In the genomic region with DNA sequence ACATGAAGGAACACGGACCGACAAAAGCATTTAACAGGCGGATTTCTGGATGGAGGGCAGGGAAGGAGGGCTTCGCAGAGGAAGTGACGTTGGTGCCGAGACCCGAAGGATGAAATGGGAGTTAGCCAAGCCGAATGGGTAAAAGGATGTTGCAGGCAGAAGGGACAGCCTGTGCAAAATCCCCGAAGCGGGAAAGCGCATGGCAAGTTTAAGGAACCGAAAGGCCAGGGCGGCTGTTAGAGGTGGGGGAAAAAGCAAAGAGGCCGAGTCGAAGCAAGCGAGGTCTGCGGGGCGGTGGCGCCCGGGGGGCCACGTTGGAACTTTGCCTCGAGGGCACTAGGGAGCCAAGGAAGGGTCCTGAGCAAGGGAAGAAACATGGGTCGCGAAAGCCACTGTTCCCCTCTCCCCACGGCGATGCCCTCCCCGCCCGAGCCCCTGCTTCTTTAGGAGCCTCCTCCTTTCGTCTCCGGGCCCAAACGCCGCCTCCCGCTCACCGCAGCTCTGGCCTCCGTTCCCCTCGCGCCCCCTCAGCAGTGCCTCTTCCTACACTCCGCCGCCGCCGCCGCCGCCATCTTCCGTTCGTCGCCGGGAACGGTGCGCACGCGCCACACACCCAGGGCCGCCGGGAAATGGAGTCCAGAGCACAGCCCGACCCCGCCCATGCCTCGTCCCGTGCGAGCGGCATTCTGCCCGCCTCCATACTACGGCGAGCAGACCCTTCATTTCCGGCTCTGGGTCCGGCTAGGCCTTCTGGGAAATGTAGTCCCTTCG, we compare ENCODE assay signal across 8 cellular contexts. TPM values are rescaled to one million over a fixed set of nuclear protein-coding genes. Genes with fewer than 3 reads are reported as not detected.
A peak's percentile ranks its signal among the peaks of the same experiment; 100 is the strongest.
DNase-seq lines count a peak whose midpoint lies in the region; ATAC-seq and TF ChIP-seq lines count a peak whose summit lies in the region.

SYMPK (minus strand) TSS at position 584 of the 771 bp plus-strand sequence. CDS start 8,652 bp downstream, outside the sequence.

- peak within 1 kb of the TSS; percentile 73 for H3K4me3 ChIP-seq in RWPE2 (ENCODE audit: severe bottlenecking)
- H3K4me3 ChIP-seq in fibroblast of lung (replicated peaks in 1 of 4; ENCODE audit: control extremely low read depth in 1 of 4, insufficient read depth in 1 of 4, low read depth in 3 of 4, low read length in 4 of 4): peak within 1 kb of the TSS; percentile 81 to 97 (median 92)

- peaks cover 23% of the 10 kb centered on the region for H3K4me1 Mint-ChIP-seq in activated T-helper 2 cell treated with anti-CD3 and anti-CD28 coated beads, Interferon-gamma antibody, Interleukin-2, Interleukin-4, amounts not matched to agents 10 μg/mL and 5 μg/mL and 100 μg/mL, durations not matched to agents 14 hours and 24 hours and 36 hours (ENCODE audit: low read depth)
- H3K4me1 Mint-ChIP-seq in naive thymus-derived CD8-positive, alpha-beta T cell: peaks cover 17 to 43% (median 38%) of the 10 kb centered on the region in 4 donors

- POLR2A ChIA-PET in naive thymus-derived CD8-positive, alpha-beta T cell (lab: Charles Lee): interaction anchor here (0.7 to 2.9 kb wide), 8 partner anchors 13 to 394 kb away, joined by 3 to 33 read pairs (median 6); partner anchors contain the start of genes IRF2BP1, MYPOP and SIX5

- H3K4me2 ChIP-seq in fibroblast of lung (ENCODE audit: extremely low read depth, insufficient read depth, low read length): peak within 1 kb of the TSS; percentile 94

- H3K36me3 ChIP-seq in RWPE2 (ENCODE audit: low read depth) (peaks cover 32% of the 10 kb centered on the region), fibroblast of lung (ENCODE audit: control insufficient read depth, insufficient read depth, low read length) (peaks cover 7% of the 10 kb centered on the region)

- H3K36me3 Mint-ChIP-seq in activated T-helper 2 cell treated with anti-CD3 and anti-CD28 coated beads, Interferon-gamma antibody, Interleukin-2, Interleukin-4, amounts not matched to agents 10 μg/mL and 5 μg/mL and 100 μg/mL, durations not matched to agents 14 hours and 24 hours and 36 hours (ENCODE audit: low read depth): peaks cover 26% of the 10 kb centered on the region
- peaks cover 0 to 23% (median 5%) of the 10 kb centered on the region in 3 donors for H3K36me3 Mint-ChIP-seq in naive thymus-derived CD8-positive, alpha-beta T cell

- intact Hi-C loops in activated T-helper 2 cell treated with anti-CD3 and anti-CD28 coated beads, Interferon-gamma antibody, Interleukin-2, Interleukin-4, amounts not matched to agents 10 μg/mL and 5 μg/mL and 100 μg/mL, durations not matched to agents 14 hours and 24 hours and 36 hours (cut with micrococcal nuclease): loop anchor here (1.0 to 5.0 kb wide), 5 partner anchors 24 to 170 kb away; partner anchors contain the start of genes FBXO46, IRF2BP1, MEIOSIN and MYPOP

- H3K27me3 ChIP-seq in RWPE2 (ENCODE audit: insufficient read depth, poor library complexity, severe bottlenecking) (peaks cover 24% of the 10 kb centered on the region), fibroblast of lung (ENCODE audit: control insufficient read depth, insufficient read depth, low read length) (peaks cover 30% of the 10 kb centered on the region)

- no peaks in the 10 kb centered on the region for H3K9me3 Mint-ChIP-seq in activated T-helper 2 cell treated with anti-CD3 and anti-CD28 coated beads, Interferon-gamma antibody, Interleukin-2, Interleukin-4, amounts not matched to agents 10 μg/mL and 5 μg/mL and 100 μg/mL, durations not matched to agents 14 hours and 24 hours and 36 hours
- H3K9me3 Mint-ChIP-seq in naive thymus-derived CD8-positive, alpha-beta T cell: no peaks in the 10 kb centered on the region

- H3K9me3 ChIP-seq in RWPE2 (ENCODE audit: severe bottlenecking) (no peaks in the 10 kb centered on the region), fibroblast of lung (ENCODE audit: control insufficient read depth, insufficient read depth, low read depth, low read length) (no peaks in the 10 kb centered on the region)

- peak within 1 kb of the TSS; percentile 86 for H3K9ac ChIP-seq in fibroblast of lung (ENCODE audit: insufficient read depth, low read length)

- no peaks in the 10 kb centered on the region for H4K20me1 ChIP-seq in fibroblast of lung (ENCODE audit: control insufficient read depth, extremely low read depth, insufficient read depth, low read length)

- H2AFZ ChIP-seq in fibroblast of lung (ENCODE audit: low read length): peak within 1 kb of the TSS; percentile 80

- TF ChIP-seq CTCF in RWPE2 (IDR thresholded peaks at IDR 0.05; ENCODE audit: poor library complexity, severe bottlenecking) (no peak), fibroblast of lung (conservative IDR thresholded peaks at IDR 0.05 in 1 of 2, IDR thresholded peaks at IDR 0.05 in 1 of 2; ENCODE audit: low read depth in 1 of 2, low read length in 2 of 2) (no peak)

- H3K79me2 ChIP-seq in fibroblast of lung (ENCODE audit: control insufficient read depth, insufficient read depth, low read length): peaks cover 32% of the 10 kb centered on the region

- DNase-seq in Daoy (ENCODE audit: low read depth) (peak; percentile 100), GOT3 (lab: John Stamatoyannopoulos, UW) (peak; percentile 97), LoVo (ENCODE audit: low spot score) (peak; percentile 98), RWPE2 (ENCODE audit: low spot score) (peak; percentile 99), fibroblast of lung (ENCODE audit: low read depth in 2 of 2) (peak; percentile 97 to 98)
- peak; percentile 99 for DNase-seq in activated T-helper 2 cell treated with anti-CD3 and anti-CD28 coated beads, Interferon-gamma antibody, Interleukin-2, Interleukin-4, amounts not matched to agents 10 μg/mL and 5 μg/mL and 100 μg/mL, durations not matched to agents 14 hours and 24 hours and 36 hours (ENCODE audit: low spot score)
- peak; percentile 94 to 99 (median 98) for DNase-seq in naive thymus-derived CD8-positive, alpha-beta T cell
- DNase-seq in stimulated activated naive CD4-positive, alpha-beta T cell (lab: John Stamatoyannopoulos, UW): peak; percentile 93 to 98 (median 98)

- H3K27ac ChIP-seq in RWPE2 (ENCODE audit: poor library complexity, severe bottlenecking) (peak within 1 kb of the TSS; percentile 55), fibroblast of lung (ENCODE audit: insufficient read depth, low read length) (peak within 1 kb of the TSS; percentile 88)

- H3K27me3 Mint-ChIP-seq in activated T-helper 2 cell treated with anti-CD3 and anti-CD28 coated beads, Interferon-gamma antibody, Interleukin-2, Interleukin-4, amounts not matched to agents 10 μg/mL and 5 μg/mL and 100 μg/mL, durations not matched to agents 14 hours and 24 hours and 36 hours (ENCODE audit: low read depth): peaks cover 28% of the 10 kb centered on the region
- peaks cover 5 to 24% (median 20%) of the 10 kb centered on the region in 5 donors for H3K27me3 Mint-ChIP-seq in naive thymus-derived CD8-positive, alpha-beta T cell

- H3K4me1 ChIP-seq in RWPE2 (ENCODE audit: insufficient read depth, poor library complexity, severe bottlenecking) (peaks cover 4% of the 10 kb centered on the region), fibroblast of lung (ENCODE audit: control insufficient read depth, extremely low read depth, insufficient read depth, low read length) (no peaks in the 10 kb centered on the region)

- H3K27ac Mint-ChIP-seq in activated T-helper 2 cell treated with anti-CD3 and anti-CD28 coated beads, Interferon-gamma antibody, Interleukin-2, Interleukin-4, amounts not matched to agents 10 μg/mL and 5 μg/mL and 100 μg/mL, durations not matched to agents 14 hours and 24 hours and 36 hours: peak within 1 kb of the TSS; percentile 98
- H3K27ac Mint-ChIP-seq in naive thymus-derived CD8-positive, alpha-beta T cell: peak within 1 kb of the TSS; percentile 78 to 99 (median 96)

- peak within 1 kb of the TSS; percentile 90 for H3K4me3 Mint-ChIP-seq in activated T-helper 2 cell treated with anti-CD3 and anti-CD28 coated beads, Interferon-gamma antibody, Interleukin-2, Interleukin-4, amounts not matched to agents 10 μg/mL and 5 μg/mL and 100 μg/mL, durations not matched to agents 14 hours and 24 hours and 36 hours (ENCODE audit: low read depth)
- peak within 1 kb of the TSS; percentile 89 to 100 (median 96) for H3K4me3 Mint-ChIP-seq in naive thymus-derived CD8-positive, alpha-beta T cell

- peak; percentile 98 for ATAC-seq in RWPE2 (ENCODE audit: low read depth)
- peak; percentile 94 to 98 for ATAC-seq in naive thymus-derived CD8-positive, alpha-beta T cell

RNA-seq across cellular contexts. Expression of gene SYMPK, which starts in this region (rescaled TPM):
- 33.0 and 55.8 TPM in 2 replicates for total RNA-seq in Daoy (2014; rRNA removed; shearing (Covaris generic))
- total RNA-seq in activated T-helper 2 cell treated with anti-CD3 and anti-CD28 coated beads, Interferon-gamma antibody, Interleukin-2, Interleukin-4, amounts not matched to agents 10 μg/mL and 5 μg/mL and 100 μg/mL, durations not matched to agents 14 hours and 24 hours and 36 hours: 121 and 131 TPM in 2 replicates
- total RNA-seq in fibroblast of lung: 22.3 and 32.2 TPM in 2 replicates
- 48.2 and 48.3 TPM in 2 replicates for polyA plus RNA-seq in fibroblast of lung
- 41.5 and 41.9 TPM in 2 replicates for polyA plus RNA-seq in fibroblast of lung (2012)
- polyA minus RNA-seq in fibroblast of lung (ENCODE audit: low replicate concordance): 189 and 210 TPM in 2 replicates
- total RNA-seq in naive thymus-derived CD8-positive, alpha-beta T cell: 10 to 100 TPM; 89.9 to 91.1 TPM
- 10 to 100 TPM in 2 of 3 donors, 1 to 10 TPM in 1; 4.4 to 15.4 (median 13.8) TPM for polyA plus RNA-seq in naive thymus-derived CD8-positive, alpha-beta T cell

Comparison
In these comparisons a context has a peak if more than half of its experiments do, and no peak if none do; other contexts are left out.
1. Peak in every context shown above with its lines: DNase-seq, ATAC-seq, H3K4me3 ChIP-seq and H3K27ac ChIP-seq.